In genomic region chr17:3723188-3723555, GRCh38 we compare ENCODE assay signal across 8 cellular contexts. TPM values are rescaled to one million over a fixed set of nuclear protein-coding genes. Genes with fewer than 3 reads are reported as not detected.
DNase-seq lines count a peak whose midpoint lies in the region; ATAC-seq and TF ChIP-seq lines count a peak whose summit lies in the region.

No MANE protein-coding gene starts in this region.

- H3K9me3 ChIP-seq in left ventricle myocardium inferior (replicated peaks) (no peaks in the 10 kb centered on the region), ascending aorta (no peaks in the 10 kb centered on the region), lower lobe of right lung (no peaks in the 10 kb centered on the region)

- POLR2A ChIA-PET in HEK293T (lab: Yijun Ruan, JAX): interaction anchor here (0.6 to 1.5 kb wide), 14 partner anchors 8 to 123 kb away, joined by 3 to 6 read pairs (median 4); partner anchors contain the start of genes CTNS, NCBP3 and SHPK

- TF ChIP-seq CTCF in left ventricle myocardium inferior (IDR thresholded peaks at IDR 0.05; ENCODE audit: borderline replicate concordance): no peak
- no peak for TF ChIP-seq CTCF in ascending aorta (IDR thresholded peaks at IDR 0.05)
- TF ChIP-seq CTCF in lower lobe of right lung (IDR thresholded peaks at IDR 0.05): no peak

- H3K27ac ChIP-seq in left ventricle myocardium inferior (replicated peaks) (peak overlapping the region; percentile 88), ascending aorta (peak overlapping the region; percentile 72 to 75), lower lobe of right lung (peak overlapping the region; percentile 90), urinary bladder (ENCODE audit: low read depth) (peak overlapping the region; percentile 90)

- ATAC-seq in left cardiac atrium: no peak
- ATAC-seq in lower lobe of right lung: no peak
- ATAC-seq in GM18858 (IDR thresholded peaks at IDR 0.05; ENCODE audit: unreplicated experiment): no peak

- H3K27me3 ChIP-seq in left ventricle myocardium inferior (ENCODE audit: low read depth): peaks cover 6% of the 10 kb centered on the region
- no peaks in the 10 kb centered on the region for H3K27me3 ChIP-seq in ascending aorta
- H3K27me3 ChIP-seq in lower lobe of right lung (ENCODE audit: low read depth): no peaks in the 10 kb centered on the region

- DNase-seq in left ventricle myocardium inferior (no peak), left cardiac atrium (no peak), ascending aorta (ENCODE audit: low spot score in 2 of 2) (no peak), lower lobe of right lung (no peak), HEK293T (ENCODE audit: extremely low spot score) (no peak)
- no peak for DNase-seq in stimulated activated CD4-positive, alpha-beta T cell treated with anti-CD3 and anti-CD28 coated beads, Interleukin-4, amount 100 ng/mL, for 4 hours

- CTCF ChIA-PET in HEK293T (lab: Yijun Ruan, JAX): interaction anchor here (0.5 to 1.9 kb wide), 2 partner anchors 15 to 57 kb away, joined by 3 to 6 read pairs; no protein-coding TSS in a partner anchor

- H3K36me3 ChIP-seq in left ventricle myocardium inferior (peaks cover 9% of the 10 kb centered on the region), ascending aorta (peaks cover 0 to 18% of the 10 kb centered on the region in 2 donors), lower lobe of right lung (peaks cover 11% of the 10 kb centered on the region), urinary bladder (ENCODE audit: insufficient read depth) (no peaks in the 10 kb centered on the region)

- H3K4me1 ChIP-seq in left ventricle myocardium inferior (peaks cover 48% of the 10 kb centered on the region), ascending aorta (peaks cover 7 to 11% of the 10 kb centered on the region in 2 donors), lower lobe of right lung (peaks cover 49% of the 10 kb centered on the region), urinary bladder (ENCODE audit: insufficient read depth) (no peaks in the 10 kb centered on the region)

- intact Hi-C loops in left ventricle myocardium inferior (cut with micrococcal nuclease): no loop called here
- intact Hi-C loops in left cardiac atrium (cut with DNase I): no loop called here
- intact Hi-C loops in ascending aorta (cut with DNase I): loop anchor here (1.0 to 10.0 kb wide), 3 partner anchors 55 to 832 kb away; partner anchors contain the start of genes CTNS, EMC6, MYBBP1A and SHPK
- intact Hi-C loops in lower lobe of right lung (cut with DNase I): no loop called here

- under 1% methylated on average over 13 of the region's 13 CpGs for WGBS in urinary bladder

- H3K4me3 ChIP-seq in left ventricle myocardium inferior (peak overlapping the region; percentile 89), ascending aorta (peak overlapping the region; percentile 58 to 77), lower lobe of right lung (peak overlapping the region; percentile 92), urinary bladder (ENCODE audit: low read depth, low read length) (peak overlapping the region; percentile 68)

TF ChIP-seq in HEK293T, 16 proteins besides CTCF, POLR2A, EP300 and RAD21:
- no peak for TF ChIP-seq BHLHE40 (IDR thresholded peaks at IDR 0.05; ENCODE audit: borderline replicate concordance)
- TF ChIP-seq SUZ12 (IDR thresholded peaks at IDR 0.05): no peak
- TF ChIP-seq FOXA1 (IDR thresholded peaks at IDR 0.05): no peak
- no peak for TF ChIP-seq ELF4 (IDR thresholded peaks at IDR 0.05)
- no peak for TF ChIP-seq FOXM1 (IDR thresholded peaks at IDR 0.05; ENCODE audit: borderline replicate concordance)
- no peak for TF ChIP-seq NFRKB (IDR thresholded peaks at IDR 0.05)
- no peak for TF ChIP-seq FOXK2 (IDR thresholded peaks at IDR 0.05)
- TF ChIP-seq TARDBP (IDR thresholded peaks at IDR 0.05): no peak
- TF ChIP-seq ARNT (IDR thresholded peaks at IDR 0.05): no peak
- TF ChIP-seq LEF1 (IDR thresholded peaks at IDR 0.05; ENCODE audit: borderline replicate concordance): no peak
- no peak for TF ChIP-seq HDGF (IDR thresholded peaks at IDR 0.05; ENCODE audit: borderline replicate concordance)
- TF ChIP-seq CTBP1 (IDR thresholded peaks at IDR 0.05; ENCODE audit: borderline replicate concordance): no peak
- no peak for TF ChIP-seq L3MBTL2 (conservative IDR thresholded peaks at IDR 0.05)

RNA-seq across cellular contexts. Expression of gene HASPIN, which starts 0.5 kb away (rescaled TPM):
- total RNA-seq in left ventricle myocardium inferior: 0.33 TPM
- under 1 TPM; 0.16 to 0.47 TPM for total RNA-seq in left cardiac atrium
- 2.7 TPM for total RNA-seq in ascending aorta
- 0.68 TPM for total RNA-seq in lower lobe of right lung
- total RNA-seq in urinary bladder: 2.2 TPM
- polyA plus RNA-seq in urinary bladder: 0.08 TPM

RNA-seq across cellular contexts. Expression of gene P2RX5, which starts 27.2 kb away (rescaled TPM):
- total RNA-seq in left ventricle myocardium inferior (18.3 TPM), left cardiac atrium (10 to 100 TPM in 1 of 2 donors, 1 to 10 TPM in 1; 7.7 to 13.5 TPM), ascending aorta (not detected), lower lobe of right lung (2.5 TPM), urinary bladder (1.3 TPM)
- 1.0 TPM for polyA plus RNA-seq in urinary bladder

RNA-seq across cellular contexts. Expression of gene EMC6, which starts 54.6 kb away (rescaled TPM):
- total RNA-seq in left ventricle myocardium inferior: 57.0 TPM
- total RNA-seq in left cardiac atrium: 10 to 100 TPM; 51.8 to 51.9 TPM
- 75.0 TPM for total RNA-seq in ascending aorta
- 32.9 TPM for total RNA-seq in lower lobe of right lung
- 7.8 TPM for total RNA-seq in urinary bladder
- polyA plus RNA-seq in urinary bladder: 77.1 TPM

RNA-seq across cellular contexts. Expression of gene TAX1BP3, which starts 54.8 kb away (rescaled TPM):
- total RNA-seq in left ventricle myocardium inferior (165 TPM), left cardiac atrium (100 to 1,000 TPM; 116 to 142 TPM), ascending aorta (165 TPM), lower lobe of right lung (82.8 TPM), urinary bladder (64.2 TPM)
- polyA plus RNA-seq in urinary bladder: 129 TPM
